ENCODE assay signal across 12 cellular contexts in genomic region chr9:27473135-27473534, GRCh38. TPM values are rescaled to one million over a fixed set of nuclear protein-coding genes. Genes with fewer than 3 reads are reported as not detected.
DNase-seq lines count a peak whose midpoint lies in the region; ATAC-seq, FAIRE-seq and TF ChIP-seq lines count a peak whose summit lies in the region.
"Had no signal": no experiment of that assay in that cellular context is flagged by ENCODE, and none has a peak within 500 bp of the region (broad histone marks: within the 10 kb centered on the region; RNA-seq: fewer than 3 reads in every experiment).

No MANE protein-coding gene starts in this region.

- H3K36me3 ChIP-seq in right lobe of liver (no peaks in the 10 kb centered on the region), HepG2 (replicated peaks in 1 of 2; ENCODE audit: control insufficient read depth in 1 of 2, insufficient read depth in 2 of 2, low read length in 2 of 2) (no peaks in the 10 kb centered on the region), neural progenitor cell (no peaks in the 10 kb centered on the region), trophoblast cell (ENCODE audit: control insufficient read depth in 1 of 2, insufficient read depth in 2 of 2, low read length in 2 of 2) (peaks cover 0 to 3% of the 10 kb centered on the region in 2 experiments)

- intact Hi-C loops in right lobe of liver (cut with DNase I): no loop called here
- intact Hi-C loops in HepG2 (cut with micrococcal nuclease; ENCODE audit: unreplicated experiment): no loop called here

- H3K23ac ChIP-seq in trophoblast cell (ENCODE audit: low read length): no peak overlapping the region

- H3K27ac ChIP-seq in right lobe of liver: no peak overlapping the region
- no peak overlapping the region for H3K27ac ChIP-seq in HepG2 (ENCODE audit: extremely low read length, insufficient read depth, low read length)
- H3K27ac ChIP-seq in foreskin keratinocyte: no peak overlapping the region
- H3K27ac ChIP-seq in neural progenitor cell: peak overlapping the region; percentile 56
- no peak overlapping the region for H3K27ac ChIP-seq in trophoblast cell (ENCODE audit: low read depth, low read length)
- H3K27ac ChIP-seq: PC-9 had no signal

- H3K4me3 ChIP-seq in right lobe of liver (no peak overlapping the region), HepG2 (replicated peaks in 1 of 3; ENCODE audit: insufficient read depth in 1 of 3, low read depth in 2 of 3, low read length in 3 of 3) (no peak overlapping the region), neural progenitor cell (no peak overlapping the region), trophoblast cell (ENCODE audit: low read depth, low read length) (no peak overlapping the region)
- H3K4me3 ChIP-seq: PC-9 had no signal

- H4K20me1 ChIP-seq in HepG2 (ENCODE audit: insufficient read depth, low read length) (no peaks in the 10 kb centered on the region), neural progenitor cell (ENCODE audit: low read depth) (peaks cover 34% of the 10 kb centered on the region)

- H3K79me1 ChIP-seq in trophoblast cell (ENCODE audit: low read length): peaks cover 3% of the 10 kb centered on the region

- H3K9me3 Mint-ChIP-seq in neural progenitor cell: peaks cover 3% of the 10 kb centered on the region

- peaks cover 11% of the 10 kb centered on the region for H3K36me3 Mint-ChIP-seq in neural progenitor cell

- H3K4me1 Mint-ChIP-seq in neural progenitor cell: peaks cover 57% of the 10 kb centered on the region

- POLR2A ChIA-PET in HepG2 (lab: Yijun Ruan, JAX): no interaction called here

- no peak for FAIRE-seq in HepG2 (lab: Jason Lieb, UNC)

- no TSS peak for BruUV-seq in HepG2 (replicated peaks; lab: Mats Ljungman, UMichigan)

- no peaks in the 10 kb centered on the region for H3K4me1 ChIP-seq in right lobe of liver
- no peaks in the 10 kb centered on the region for H3K4me1 ChIP-seq in HepG2 (ENCODE audit: insufficient read depth, low read length)
- peaks cover 19% of the 10 kb centered on the region for H3K4me1 ChIP-seq in foreskin keratinocyte
- H3K4me1 ChIP-seq in neural progenitor cell: peaks cover 49% of the 10 kb centered on the region
- peaks cover 3 to 18% of the 10 kb centered on the region in 2 experiments for H3K4me1 ChIP-seq in trophoblast cell (ENCODE audit: control insufficient read depth in 1 of 2, insufficient read depth in 2 of 2, low read length in 2 of 2)

- H3K4me2 ChIP-seq in HepG2 (ENCODE audit: low read depth, low read length): no peak overlapping the region
- peak overlapping the region; percentile 8 for H3K4me2 ChIP-seq in neural progenitor cell
- H3K4me2 ChIP-seq in trophoblast cell (ENCODE audit: low read length): no peak overlapping the region
- H3K4me2 ChIP-seq: PC-9 had no signal

- no peaks in the 10 kb centered on the region for H3K9me3 ChIP-seq in right lobe of liver
- H3K9me3 ChIP-seq in HepG2 (ENCODE audit: low read length): no peaks in the 10 kb centered on the region
- no peaks in the 10 kb centered on the region for H3K9me3 ChIP-seq in neural progenitor cell (ENCODE audit: low read depth)
- H3K9me3 ChIP-seq in trophoblast cell (ENCODE audit: insufficient read depth, low read depth, low read length): no peaks in the 10 kb centered on the region

- H3K18ac ChIP-seq in trophoblast cell (ENCODE audit: low read length): no peak overlapping the region

- no peaks in the 10 kb centered on the region for H3K27me3 Mint-ChIP-seq in neural progenitor cell (ENCODE audit: insufficient read depth, low read depth)

- peak in 1 of 3 donors; percentile 43 for DNase-seq in right lobe of liver
- DNase-seq in HepG2 (ENCODE audit: low spot score): no peak
- no peak for DNase-seq in foreskin keratinocyte
- peak; percentile 21 for DNase-seq in neural progenitor cell (ENCODE audit: low spot score)
- DNase-seq in SW 1271 (lab: John Stamatoyannopoulos, UW): no peak
- no peak for DNase-seq in GM13977 (ENCODE audit: low spot score)
- no peak for DNase-seq in trophoblast cell
- DNase-seq: ACHN; activated CD4-positive, alpha-beta T cell treated with anti-CD3 and anti-CD28 coated beads, Interleukin-2, amount 50 U/mL, for 1 hour; MM.1S; PC-9 had no signal

- H2BK5ac ChIP-seq in trophoblast cell (ENCODE audit: low read depth, low read length, poor library complexity): no peak overlapping the region

- ATAC-seq in right lobe of liver (peak; percentile 38 to 53 (median 42)), HepG2 (no peak), foreskin keratinocyte (peak; percentile 50), HG03432 (IDR thresholded peaks at IDR 0.05; ENCODE audit: unreplicated experiment) (no peak)

- no peak for TF ChIP-seq POLR2A in right lobe of liver (IDR thresholded peaks at IDR 0.05)
- TF ChIP-seq POLR2A in HepG2 (IDR thresholded peaks at IDR 0.05; ENCODE audit: insufficient read depth in 1 of 2, low read depth in 2 of 2, low read length in 2 of 2): no peak

- TF ChIP-seq RAD21 in HepG2 (CRISPR knock-in tag; IDR thresholded peaks at IDR 0.05): no peak

- H4K12ac ChIP-seq in trophoblast cell (ENCODE audit: low read depth, low read length): no peak overlapping the region

- in situ Hi-C loops in HepG2 (cut with HindIII; ENCODE audit: extremely low pct_ligation_motif_present, low pct_unique_long_range_greater_than_20kb): no loop called here
- in situ Hi-C loops in GM13977 (cut with MboI; ENCODE audit: low pct_unique_long_range_greater_than_20kb, low sequenced_read_pairs, unreplicated experiment): no loop called here

- H3K4ac ChIP-seq in trophoblast cell (ENCODE audit: low read depth, low read length): no peak overlapping the region

- H4K91ac ChIP-seq in trophoblast cell (ENCODE audit: low read depth, low read length): no peak overlapping the region

- H2BK120ac ChIP-seq in trophoblast cell (ENCODE audit: insufficient read depth, low read length, poor library complexity): no peak overlapping the region

- H2AFZ ChIP-seq in HepG2 (ENCODE audit: low read length) (no peak overlapping the region), neural progenitor cell (replicated peaks) (no peak overlapping the region), trophoblast cell (ENCODE audit: insufficient read depth, low read length, poor library complexity) (no peak overlapping the region)
- H2AFZ ChIP-seq: PC-9 had no signal

- TF ChIP-seq EP300 in HepG2 (IDR thresholded peaks at IDR 0.05; ENCODE audit: low read depth in 2 of 2, low read length in 2 of 2) (no peak), HepG2 (CRISPR knock-in tag; IDR thresholded peaks at IDR 0.05; ENCODE audit: borderline replicate concordance) (no peak)

- WGBS in right lobe of liver (ENCODE audit: insufficient coverage, low coverage, low lambda C conversion rate, missing lambda C conversion rate): 30% methylated on average over 3 of the region's 7 CpGs
- WGBS in HepG2 (ENCODE audit: low lambda C conversion rate): 21% methylated on average over 5 of the region's 7 CpGs
- WGBS in trophoblast cell (ENCODE audit: extremely low coverage, insufficient coverage, insufficient read length): no CpG with 5 or more reads among the region's 7 CpGs

- H3K79me2 ChIP-seq in HepG2 (ENCODE audit: insufficient read depth, low read length) (no peaks in the 10 kb centered on the region), neural progenitor cell (ENCODE audit: low read depth) (peaks cover 62% of the 10 kb centered on the region), trophoblast cell (ENCODE audit: control insufficient read depth, insufficient read depth, low read length, poor library complexity) (no peaks in the 10 kb centered on the region)

- peaks cover 22% of the 10 kb centered on the region for H3F3A ChIP-seq in neural progenitor cell (ENCODE audit: low read depth)

- H3K14ac ChIP-seq in trophoblast cell (ENCODE audit: low read length): no peak overlapping the region

- H4K8ac ChIP-seq in trophoblast cell (ENCODE audit: low read depth, low read length): no peak overlapping the region

- H3K27ac Mint-ChIP-seq in neural progenitor cell: no peak overlapping the region

- no peaks in the 10 kb centered on the region for H3K27me3 ChIP-seq in right lobe of liver
- 0 out of 5 replicates have a peak, but pooled peaks cover 0 to 1% of the 10 kb centered on the region in 2 experiments for H3K27me3 ChIP-seq in HepG2 (ENCODE audit: control insufficient read depth in 1 of 2, insufficient read depth in 2 of 2, low read length in 2 of 2)
- H3K27me3 ChIP-seq in foreskin keratinocyte: no peaks in the 10 kb centered on the region
- H3K27me3 ChIP-seq in neural progenitor cell: no peaks in the 10 kb centered on the region
- H3K27me3 ChIP-seq in trophoblast cell (ENCODE audit: insufficient read depth, low read length): no peaks in the 10 kb centered on the region

- no peak overlapping the region for H2BK12ac ChIP-seq in trophoblast cell (ENCODE audit: low read length)

- no peak overlapping the region for H2AK5ac ChIP-seq in trophoblast cell (ENCODE audit: low read length)

- CTCF ChIA-PET in HepG2 (lab: Yijun Ruan, JAX; ENCODE audit: low intra/inter-chr PET ratio, low total read pairs): no interaction called here

- TF ChIP-seq CTCF in right lobe of liver (IDR thresholded peaks at IDR 0.05): no peak
- TF ChIP-seq CTCF in HepG2 (CRISPR knock-in tag; IDR thresholded peaks at IDR 0.05): no peak
- TF ChIP-seq CTCF in foreskin keratinocyte (conservative IDR thresholded peaks at IDR 0.05): no peak
- TF ChIP-seq CTCF in neural progenitor cell (IDR thresholded peaks at IDR 0.05): no peak
- TF ChIP-seq CTCF in GM13977 (IDR thresholded peaks at IDR 0.05; ENCODE audit: extremely low read depth, insufficient read depth, missing control alignments): no peak

- H3K4me3 Mint-ChIP-seq in neural progenitor cell: no peak overlapping the region

- no peak overlapping the region for H3K9ac ChIP-seq in HepG2 (ENCODE audit: insufficient read depth, low read depth, low read length)
- H3K9ac ChIP-seq in neural progenitor cell: no peak overlapping the region
- H3K9ac ChIP-seq in trophoblast cell (ENCODE audit: low read length): no peak overlapping the region

RNA-seq across cellular contexts. Expression of gene IFNK, which starts 51.0 kb away (rescaled TPM):
- not detected for total RNA-seq in right lobe of liver
- total RNA-seq in HepG2 (2016; rRNA removed; fragmentation: Illumina TruSeq; extraction: Trizol): not detected in 2 replicates
- total RNA-seq in HepG2 (2016; cell fraction: cytosol; rRNA removed; fragmentation: Illumina TruSeq; extraction: Trizol; ENCODE audit: low read depth): not detected in 2 replicates
- not detected in 2 replicates for total RNA-seq in HepG2 (2016; cell fraction: insoluble cytoplasmic fraction; rRNA removed; fragmentation: Illumina TruSeq; extraction: Trizol)
- total RNA-seq in HepG2 (2016; cell fraction: membrane; rRNA removed; fragmentation: Illumina TruSeq; extraction: Trizol): not detected in 2 replicates
- not detected in 2 replicates for total RNA-seq in HepG2 (2016; cell fraction: nucleus; rRNA removed; fragmentation: Illumina TruSeq; extraction: Trizol)
- not detected in 2 replicates for polyA plus RNA-seq in HepG2 (2011; rRNA removed)
- polyA plus RNA-seq in HepG2 (2011; cell fraction: cytosol; rRNA removed): not detected in 2 replicates
- polyA plus RNA-seq in HepG2 (2011; cell fraction: nucleus; rRNA removed): not detected in 2 replicates
- polyA plus RNA-seq in HepG2 (2012): not detected in 2 replicates
- polyA plus RNA-seq in HepG2 (2016; cell fraction: cytosol; fragmentation: Illumina TruSeq; extraction: Trizol; ENCODE audit: low read depth): not detected in 2 replicates
- polyA plus RNA-seq in HepG2 (2016; cell fraction: insoluble cytoplasmic fraction; fragmentation: Illumina TruSeq; extraction: Trizol; ENCODE audit: low read depth): not detected in 2 replicates
- not detected in 2 replicates for polyA plus RNA-seq in HepG2 (2016; cell fraction: membrane; fragmentation: Illumina TruSeq; extraction: Trizol; ENCODE audit: low read depth)
- not detected in 2 replicates for polyA plus RNA-seq in HepG2 (2016; cell fraction: nucleus; fragmentation: Illumina TruSeq; extraction: Trizol; ENCODE audit: insufficient read depth, low read depth)
- polyA minus RNA-seq in HepG2 (2011; rRNA and poly(A)+ RNA removed; ENCODE audit: low replicate concordance): not detected in 2 replicates
- not detected in 2 replicates for polyA minus RNA-seq in HepG2 (2011; cell fraction: cytosol; rRNA and poly(A)+ RNA removed)
- polyA minus RNA-seq in HepG2 (2011; cell fraction: nucleus; rRNA and poly(A)+ RNA removed): not detected in 2 replicates
- 55.8 and 72.0 TPM in 2 replicates for total RNA-seq in foreskin keratinocyte
- polyA plus RNA-seq in foreskin keratinocyte: 46.5 and 57.3 TPM in 2 replicates
- not detected in 2 replicates for total RNA-seq in neural progenitor cell (ENCODE audit: low replicate concordance)
- polyA plus RNA-seq in trophoblast cell (2013): not detected in 2 replicates
- total RNA-seq: PC-9 had no signal

RNA-seq across cellular contexts. Expression of gene MOB3B, which starts 56.5 kb away (rescaled TPM):
- 1 to 10 TPM; 1.0 to 2.4 (median 1.7) TPM for total RNA-seq in right lobe of liver
- 0.03 and 0.09 TPM in 2 replicates for total RNA-seq in HepG2 (2016; rRNA removed; fragmentation: Illumina TruSeq; extraction: Trizol)
- total RNA-seq in HepG2 (2016; cell fraction: cytosol; rRNA removed; fragmentation: Illumina TruSeq; extraction: Trizol; ENCODE audit: low read depth): not detected in 2 replicates
- total RNA-seq in HepG2 (2016; cell fraction: insoluble cytoplasmic fraction; rRNA removed; fragmentation: Illumina TruSeq; extraction: Trizol): 0.06 TPM in 2 replicates
- total RNA-seq in HepG2 (2016; cell fraction: membrane; rRNA removed; fragmentation: Illumina TruSeq; extraction: Trizol): 0.03 and 0.09 TPM in 2 replicates
- total RNA-seq in HepG2 (2016; cell fraction: nucleus; rRNA removed; fragmentation: Illumina TruSeq; extraction: Trizol): not detected in 2 replicates
- 0.03 TPM in 2 replicates for polyA plus RNA-seq in HepG2 (2011; rRNA removed)
- polyA plus RNA-seq in HepG2 (2011; cell fraction: cytosol; rRNA removed): 0.01 and 0.03 TPM in 2 replicates
- polyA plus RNA-seq in HepG2 (2011; cell fraction: nucleus; rRNA removed): 0.03 and 0.07 TPM in 2 replicates
- polyA plus RNA-seq in HepG2 (2012): 0.04 and 0.09 TPM in 2 replicates
- polyA plus RNA-seq in HepG2 (2016; cell fraction: cytosol; fragmentation: Illumina TruSeq; extraction: Trizol; ENCODE audit: low read depth): not detected in 2 replicates
- 0.07 and 0.10 TPM in 2 replicates for polyA plus RNA-seq in HepG2 (2016; cell fraction: insoluble cytoplasmic fraction; fragmentation: Illumina TruSeq; extraction: Trizol; ENCODE audit: low read depth)
- polyA plus RNA-seq in HepG2 (2016; cell fraction: membrane; fragmentation: Illumina TruSeq; extraction: Trizol; ENCODE audit: low read depth): 0.03 TPM in 1 of 2 replicates, not detected in the other
- 0.11 TPM in 1 of 2 replicates, not detected in the other for polyA plus RNA-seq in HepG2 (2016; cell fraction: nucleus; fragmentation: Illumina TruSeq; extraction: Trizol; ENCODE audit: insufficient read depth, low read depth)
- polyA minus RNA-seq in HepG2 (2011; rRNA and poly(A)+ RNA removed; ENCODE audit: low replicate concordance): 0.02 and 15.4 TPM in 2 replicates
- polyA minus RNA-seq in HepG2 (2011; cell fraction: cytosol; rRNA and poly(A)+ RNA removed): not detected in 2 replicates
- polyA minus RNA-seq in HepG2 (2011; cell fraction: nucleus; rRNA and poly(A)+ RNA removed): 0.12 TPM in 1 of 2 replicates, not detected in the other
- 27.7 and 35.0 TPM in 2 replicates for total RNA-seq in foreskin keratinocyte
- polyA plus RNA-seq in foreskin keratinocyte: 10.6 and 16.8 TPM in 2 replicates
- total RNA-seq in neural progenitor cell (ENCODE audit: low replicate concordance): 14.0 and 15.3 TPM in 2 replicates
- polyA plus RNA-seq in trophoblast cell (2013): 24.9 and 25.0 TPM in 2 replicates

Comparison
In these comparisons a context has a peak if more than half of its experiments do, and no peak if none do; other contexts are left out.
1. ATAC-seq: peak in right lobe of liver (4 of 4) and foreskin keratinocyte (single experiment); none in HepG2 (single experiment) and HG03432 (single experiment).
2. RNA of gene IFNK, which starts 51.0 kb away (total RNA-seq): 55.8 to 72.0 TPM in foreskin keratinocyte; not detected in right lobe of liver, not detected in HepG2 and not detected in neural progenitor cell; every median in the first group is over 10 times any median in the second.